Comparison of ENCODE assay signal across 19 cellular contexts in the genomic region with DNA sequence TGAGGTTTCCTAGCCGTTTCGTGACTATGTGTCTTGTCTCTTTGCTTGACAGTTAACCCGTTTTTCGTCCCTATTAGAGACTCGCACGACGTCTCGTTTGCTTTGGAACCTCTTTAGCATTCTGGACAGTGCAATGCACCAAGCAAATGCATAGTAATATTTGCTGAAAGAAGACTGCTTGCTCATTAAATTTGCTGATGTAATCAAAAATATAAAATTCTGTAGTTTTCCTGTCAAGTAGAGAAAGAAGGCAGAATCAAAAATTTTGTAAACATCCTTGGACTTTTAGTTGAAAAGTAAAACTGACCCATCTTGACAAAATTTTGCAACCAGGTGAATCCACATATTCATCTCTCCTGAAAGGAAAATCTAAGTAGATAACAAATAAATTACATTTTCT.
"Had no signal": no experiment of that assay in that cellular context is flagged by ENCODE, and none has a peak within 500 bp of the region (broad histone marks: within the 10 kb centered on the region; RNA-seq: fewer than 3 reads in every experiment).

No MANE protein-coding gene starts in this region.

- H3K9ac ChIP-seq: KMS-11 had no signal

- H3K4me2 ChIP-seq: KMS-11 had no signal

- FAIRE-seq: TTC549 had no signal

- H3K27ac Mint-ChIP-seq: activated CD4-positive, alpha-beta memory T cell treated with anti-CD3 and anti-CD28 coated beads, Interleukin-2, amount 10 ng/mL, durations not matched to agents 7 days and 5 days; activated CD4-positive, alpha-beta T cell treated with anti-CD3 and anti-CD28 coated beads for 36 hours; activated naive CD4-positive, alpha-beta T cell treated with anti-CD3 and anti-CD28 coated beads for 36 hours; activated naive CD8-positive, alpha-beta T cell; activated T-helper 17 cell treated with anti-CD3 and anti-CD28 coated beads, Interleukin-2, amount 50 U/mL, for 72 hours; IgD-negative memory B cell; T-cell had no signal

- H3K9me3 Mint-ChIP-seq: activated CD4-positive, alpha-beta memory T cell treated with anti-CD3 and anti-CD28 coated beads, Interleukin-2, amount 10 ng/mL, durations not matched to agents 7 days and 5 days; activated naive CD4-positive, alpha-beta T cell treated with anti-CD3 and anti-CD28 coated beads for 36 hours; activated T-helper 17 cell treated with anti-CD3 and anti-CD28 coated beads, Interleukin-2, amount 50 U/mL, for 72 hours; T-cell had no signal

- ATAC-seq: activated CD4-positive, alpha-beta T cell treated with anti-CD3 and anti-CD28 coated beads for 36 hours; activated T-helper 17 cell treated with anti-CD3 and anti-CD28 coated beads, Interleukin-2, amount 50 U/mL, for 72 hours; T-cell had no signal

- H3K4me3 ChIP-seq: cardiac muscle cell had no signal

- H3K27me3 ChIP-seq: cardiac muscle cell had no signal

- H3K4me1 Mint-ChIP-seq: activated CD4-positive, alpha-beta memory T cell treated with anti-CD3 and anti-CD28 coated beads, Interleukin-2, amount 10 ng/mL, durations not matched to agents 7 days and 5 days; activated CD4-positive, alpha-beta T cell treated with anti-CD3 and anti-CD28 coated beads for 36 hours; activated T-helper 17 cell treated with anti-CD3 and anti-CD28 coated beads, Interleukin-2, amount 50 U/mL, for 72 hours; T-cell had no signal

- H3K27me3 Mint-ChIP-seq: activated CD4-positive, alpha-beta T cell treated with anti-CD3 and anti-CD28 coated beads for 36 hours; activated naive CD8-positive, alpha-beta T cell; activated T-helper 17 cell treated with anti-CD3 and anti-CD28 coated beads, Interleukin-2, amount 50 U/mL, for 72 hours; brain had no signal

- H3K4me3 Mint-ChIP-seq: activated CD4-positive, alpha-beta memory T cell treated with anti-CD3 and anti-CD28 coated beads, Interleukin-2, amount 10 ng/mL, durations not matched to agents 7 days and 5 days; activated CD4-positive, alpha-beta T cell treated with anti-CD3 and anti-CD28 coated beads for 36 hours; activated naive CD4-positive, alpha-beta T cell treated with anti-CD3 and anti-CD28 coated beads for 36 hours; activated naive CD8-positive, alpha-beta T cell; activated T-helper 17 cell treated with anti-CD3 and anti-CD28 coated beads, Interleukin-2, amount 50 U/mL, for 72 hours; IgD-negative memory B cell; T-cell had no signal

- H3K36me3 Mint-ChIP-seq: activated naive CD8-positive, alpha-beta T cell; brain; IgD-negative memory B cell; T-cell had no signal

- DNase-seq: activated CD4-positive, alpha-beta memory T cell treated with anti-CD3 and anti-CD28 coated beads, Interleukin-2, amount 10 ng/mL, durations not matched to agents 7 days and 5 days; activated CD4-positive, alpha-beta T cell treated with anti-CD3 and anti-CD28 coated beads for 36 hours; activated CD4-positive, alpha-beta T cell treated with anti-CD3 and anti-CD28 coated beads, Interleukin-2, amount 50 U/mL, for 1 hour; activated gamma-delta T cell; activated naive CD4-positive, alpha-beta T cell treated with anti-CD3 and anti-CD28 coated beads for 36 hours; activated T-cell treated with anti-CD3 and anti-CD28 coated beads for 4 hours; activated T-cell treated with anti-CD3 and anti-CD28 coated beads, Interleukin-2, amount 50 U/mL, for 48 hours; amygdala; NCI-H1092; T-cell; T-helper 2 cell had no signal

- H3K36me3 ChIP-seq: cardiac muscle cell had no signal

- H3K27ac ChIP-seq: cardiac muscle cell, KMS-11, VCaP had no signal
